Comparison of ENCODE assay signal across 13 cellular contexts in genomic region chr2:113277474-113278072, GRCh38. TPM values are rescaled to one million over a fixed set of nuclear protein-coding genes. Genes with fewer than 3 reads are reported as not detected.
DNase-seq lines count a peak whose midpoint lies in the region; ATAC-seq and TF ChIP-seq lines count a peak whose summit lies in the region.
"Had no signal": no experiment of that assay in that cellular context is flagged by ENCODE, and none has a peak within 500 bp of the region (broad histone marks: within the 10 kb centered on the region; RNA-seq: fewer than 3 reads in every experiment).

No MANE protein-coding gene starts in this region.

- H3K4me1 ChIP-seq in adipocyte (ENCODE audit: control insufficient read depth, insufficient read depth, low read length) (peaks cover 10% of the 10 kb centered on the region), iPS-20b (ENCODE audit: insufficient read depth, low read length) (peaks cover 3% of the 10 kb centered on the region; the same call in 1 of the 2 replicates), smooth muscle cell (ENCODE audit: low read depth) (peaks cover 11% of the 10 kb centered on the region)

- peak overlapping the region; percentile 47 for H3K27ac Mint-ChIP-seq in activated CD8-positive, alpha-beta T cell treated with anti-CD3 and anti-CD28 coated beads, Interleukin-2, amount 10 ng/mL, durations not matched to agents 7 days and 5 days
- no peak overlapping the region for H3K27ac Mint-ChIP-seq in activated CD8-positive, alpha-beta T cell treated with anti-CD3 and anti-CD28 coated beads for 36 hours
- H3K27ac Mint-ChIP-seq: activated CD4-positive, alpha-beta memory T cell treated with anti-CD3 and anti-CD28 coated beads, Interleukin-2, amount 10 ng/mL, durations not matched to agents 7 days and 5 days had no signal

- H3K4me3 ChIP-seq in adipocyte (ENCODE audit: low read length) (peak overlapping the region; percentile 63), iPS-20b (ENCODE audit: low read length) (peak overlapping the region; percentile 63), smooth muscle cell (no peak overlapping the region)

- no peak for ATAC-seq in activated CD8-positive, alpha-beta T cell treated with anti-CD3 and anti-CD28 coated beads, Interleukin-2, amount 10 ng/mL, durations not matched to agents 7 days and 5 days
- ATAC-seq in activated CD8-positive, alpha-beta T cell treated with anti-CD3 and anti-CD28 coated beads for 36 hours: no peak

- no peak overlapping the region for H2AFZ ChIP-seq in smooth muscle cell (ENCODE audit: low read depth)

- peaks cover 75% of the 10 kb centered on the region for H3K27me3 Mint-ChIP-seq in activated CD8-positive, alpha-beta T cell treated with anti-CD3 and anti-CD28 coated beads, Interleukin-2, amount 10 ng/mL, durations not matched to agents 7 days and 5 days (ENCODE audit: low read depth)
- H3K27me3 Mint-ChIP-seq in activated CD8-positive, alpha-beta T cell treated with anti-CD3 and anti-CD28 coated beads for 36 hours: peaks cover 52% of the 10 kb centered on the region

- WGBS in smooth muscle cell (ENCODE audit: low lambda C conversion rate): 4% methylated on average over 56 of the region's 56 CpGs

- POLR2A ChIA-PET in activated CD8-positive, alpha-beta T cell treated with anti-CD3 and anti-CD28 coated beads, Interleukin-2, amount 10 ng/mL, durations not matched to agents 7 days and 5 days (lab: Charles Lee): no interaction called here
- POLR2A ChIA-PET in activated CD8-positive, alpha-beta T cell treated with anti-CD3 and anti-CD28 coated beads for 36 hours (lab: Charles Lee): interaction anchor here (1.1 kb wide), 2 partner anchors 11 to 113 kb away, joined by 3 to 4 read pairs; no protein-coding TSS in a partner anchor

- intact Hi-C loops in activated CD8-positive, alpha-beta T cell treated with anti-CD3 and anti-CD28 coated beads for 36 hours (cut with micrococcal nuclease): no loop called here

- no peak for DNase-seq in activated CD8-positive, alpha-beta T cell treated with anti-CD3 and anti-CD28 coated beads, Interleukin-2, amount 10 ng/mL, durations not matched to agents 7 days and 5 days
- DNase-seq in activated CD8-positive, alpha-beta T cell treated with anti-CD3 and anti-CD28 coated beads for 36 hours: no peak
- no peak for DNase-seq in adipocyte (ENCODE audit: low read depth)
- DNase-seq in smooth muscle cell (lab: John Stamatoyannopoulos, UW; ENCODE audit: unreplicated experiment): no peak
- DNase-seq in OCI-M1 (lab: John Stamatoyannopoulos, UW): no peak
- DNase-seq in stimulated activated CD4-positive, alpha-beta T cell treated with anti-CD3 and anti-CD28 coated beads, Interleukin-4, amount 100 ng/mL, for 4 hours: no peak
- DNase-seq in GF-D8 (lab: John Stamatoyannopoulos, UW): no peak
- DNase-seq: activated CD4-positive, alpha-beta memory T cell treated with anti-CD3 and anti-CD28 coated beads, Interleukin-2, amount 10 ng/mL, durations not matched to agents 7 days and 5 days; DMS79 treated with DMSO at 0.1 percent for 48 hours; NCI-H1105; NCI-H82; occipital lobe had no signal

- H3K27me3 ChIP-seq in adipocyte (replicated peaks; ENCODE audit: control insufficient read depth, insufficient read depth, low read length) (peaks cover 48% of the 10 kb centered on the region), iPS-20b (ENCODE audit: insufficient read depth, low read length) (peaks cover 100% of the 10 kb centered on the region), smooth muscle cell (ENCODE audit: low read depth) (peaks cover 85% of the 10 kb centered on the region)

- peaks cover 31% of the 10 kb centered on the region for H3K4me1 Mint-ChIP-seq in activated CD8-positive, alpha-beta T cell treated with anti-CD3 and anti-CD28 coated beads, Interleukin-2, amount 10 ng/mL, durations not matched to agents 7 days and 5 days (ENCODE audit: low read depth)
- H3K4me1 Mint-ChIP-seq in activated CD8-positive, alpha-beta T cell treated with anti-CD3 and anti-CD28 coated beads for 36 hours (ENCODE audit: low read depth): peaks cover 18% of the 10 kb centered on the region

- H3K9me3 Mint-ChIP-seq in activated CD8-positive, alpha-beta T cell treated with anti-CD3 and anti-CD28 coated beads, Interleukin-2, amount 10 ng/mL, durations not matched to agents 7 days and 5 days (ENCODE audit: insufficient read depth): no peaks in the 10 kb centered on the region
- no peaks in the 10 kb centered on the region for H3K9me3 Mint-ChIP-seq in activated CD8-positive, alpha-beta T cell treated with anti-CD3 and anti-CD28 coated beads for 36 hours
- H3K9me3 Mint-ChIP-seq: activated CD4-positive, alpha-beta memory T cell treated with anti-CD3 and anti-CD28 coated beads, Interleukin-2, amount 10 ng/mL, durations not matched to agents 7 days and 5 days had no signal

- no peaks in the 10 kb centered on the region for H3K36me3 Mint-ChIP-seq in activated CD8-positive, alpha-beta T cell treated with anti-CD3 and anti-CD28 coated beads, Interleukin-2, amount 10 ng/mL, durations not matched to agents 7 days and 5 days (ENCODE audit: low read depth)
- no peaks in the 10 kb centered on the region for H3K36me3 Mint-ChIP-seq in activated CD8-positive, alpha-beta T cell treated with anti-CD3 and anti-CD28 coated beads for 36 hours (ENCODE audit: low read depth)

- H3K36me3 ChIP-seq in adipocyte (ENCODE audit: control insufficient read depth, insufficient read depth, low read length, severe bottlenecking): no peaks in the 10 kb centered on the region
- no peaks in the 10 kb centered on the region for H3K36me3 ChIP-seq in iPS-20b (ENCODE audit: insufficient read depth, low read depth, low read length)
- H3K36me3 ChIP-seq in smooth muscle cell (ENCODE audit: low read depth): no peaks in the 10 kb centered on the region

- H3K9me3 ChIP-seq in adipocyte (ENCODE audit: control insufficient read depth, low read length): no peaks in the 10 kb centered on the region
- H3K9me3 ChIP-seq in iPS-20b (ENCODE audit: insufficient read depth, low read depth, low read length): no peaks in the 10 kb centered on the region; the same call in 1 of the 2 replicates
- H3K9me3 ChIP-seq in smooth muscle cell (replicated peaks; ENCODE audit: low read depth): no peaks in the 10 kb centered on the region

- peak overlapping the region; percentile 54 for H3K4me2 ChIP-seq in smooth muscle cell

- no peak overlapping the region for H3K4me3 Mint-ChIP-seq in activated CD8-positive, alpha-beta T cell treated with anti-CD3 and anti-CD28 coated beads, Interleukin-2, amount 10 ng/mL, durations not matched to agents 7 days and 5 days
- H3K4me3 Mint-ChIP-seq in activated CD8-positive, alpha-beta T cell treated with anti-CD3 and anti-CD28 coated beads for 36 hours: no peak overlapping the region
- H3K4me3 Mint-ChIP-seq: activated CD4-positive, alpha-beta memory T cell treated with anti-CD3 and anti-CD28 coated beads, Interleukin-2, amount 10 ng/mL, durations not matched to agents 7 days and 5 days had no signal

- H3K27ac ChIP-seq in iPS-20b (ENCODE audit: low read length) (no peak overlapping the region), smooth muscle cell (ENCODE audit: low read depth) (no peak overlapping the region)

- no peak for TF ChIP-seq CTCF in activated CD8-positive, alpha-beta T cell treated with anti-CD3 and anti-CD28 coated beads for 36 hours (IDR thresholded peaks at IDR 0.05)
- TF ChIP-seq CTCF in smooth muscle cell (IDR thresholded peaks at IDR 0.05; ENCODE audit: borderline replicate concordance, insufficient read depth, poor library complexity, severe bottlenecking): no peak

- H3K79me2 ChIP-seq in smooth muscle cell (ENCODE audit: low read depth): no peaks in the 10 kb centered on the region

- no peaks in the 10 kb centered on the region for H3F3A ChIP-seq in smooth muscle cell (ENCODE audit: low read depth)

- peak overlapping the region; percentile 60 for H3K9ac ChIP-seq in adipocyte (ENCODE audit: low read length)
- H3K9ac ChIP-seq in iPS-20b (ENCODE audit: low read depth, low read length): no peak overlapping the region
- H3K9ac ChIP-seq in smooth muscle cell (ENCODE audit: low read depth): no peak overlapping the region

- CTCF ChIA-PET in activated CD8-positive, alpha-beta T cell treated with anti-CD3 and anti-CD28 coated beads, Interleukin-2, amount 10 ng/mL, durations not matched to agents 7 days and 5 days (lab: Charles Lee): interaction anchor here (2.0 to 6.0 kb wide), 2 partner anchors 29 to 113 kb away, joined by 5 to 65 read pairs; no protein-coding TSS in a partner anchor
- CTCF ChIA-PET in activated CD8-positive, alpha-beta T cell treated with anti-CD3 and anti-CD28 coated beads for 36 hours (lab: Charles Lee): interaction anchor here (1.0 to 1.4 kb wide), 3 partner anchors 21 to 73 kb away, joined by 3 read pairs; no protein-coding TSS in a partner anchor

- H4K20me1 ChIP-seq in smooth muscle cell (ENCODE audit: low read depth): no peaks in the 10 kb centered on the region

RNA-seq across cellular contexts. Expression of gene PAX8, which starts 1.1 kb away (rescaled TPM):
- total RNA-seq in activated CD8-positive, alpha-beta T cell treated with anti-CD3 and anti-CD28 coated beads, Interleukin-2, amount 10 ng/mL, durations not matched to agents 7 days and 5 days: under 1 TPM; 0.21 to 0.55 TPM
- total RNA-seq in activated CD8-positive, alpha-beta T cell treated with anti-CD3 and anti-CD28 coated beads for 36 hours: under 1 TPM; 0.43 to 0.63 TPM
- total RNA-seq in smooth muscle cell: not detected in 2 replicates
- 0.34 TPM in 1 of 2 replicates, not detected in the other for polyA plus RNA-seq in smooth muscle cell
- total RNA-seq: occipital lobe had no signal
